ENCODE assay signal across 1 cellular context in the genomic region with DNA sequence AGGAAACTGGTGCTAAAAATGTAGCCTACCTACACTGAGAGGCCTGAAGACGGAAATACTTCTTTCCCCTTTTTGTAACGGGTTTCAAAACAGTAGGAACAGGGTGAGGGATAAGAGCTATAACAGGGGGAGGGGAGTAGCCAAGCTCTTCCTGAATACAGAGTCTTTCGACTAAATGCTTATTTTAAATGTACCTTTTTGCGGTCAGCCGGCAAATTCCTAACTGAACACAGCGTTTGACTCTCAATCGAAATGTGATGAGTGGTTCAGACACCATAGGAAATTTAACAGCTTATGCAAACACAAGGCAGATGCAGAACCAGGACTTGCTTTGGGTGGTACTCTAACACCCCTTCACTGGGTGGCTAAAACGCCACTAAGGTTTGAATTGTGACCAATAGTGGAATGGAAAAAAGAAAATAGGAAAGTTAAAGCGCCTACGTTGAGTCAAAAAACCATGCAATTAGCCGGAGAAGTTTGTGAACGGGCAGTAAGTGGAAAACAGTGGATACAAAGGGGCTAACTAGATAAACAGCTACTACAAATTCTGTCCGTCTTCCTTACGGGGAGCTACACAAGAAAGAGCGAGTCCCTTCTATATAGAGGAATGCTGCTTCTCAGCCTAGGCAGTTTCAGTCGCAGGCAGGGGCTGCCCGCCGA.
TF ChIP-seq lines count a peak whose summit lies in the region.

No MANE protein-coding gene starts in this region.

TF ChIP-seq in HEK293, 187 proteins besides CTCF, POLR2A, EP300 and RAD21 (continued from another document and continues in another):
- TF ChIP-seq, protein P1, sequence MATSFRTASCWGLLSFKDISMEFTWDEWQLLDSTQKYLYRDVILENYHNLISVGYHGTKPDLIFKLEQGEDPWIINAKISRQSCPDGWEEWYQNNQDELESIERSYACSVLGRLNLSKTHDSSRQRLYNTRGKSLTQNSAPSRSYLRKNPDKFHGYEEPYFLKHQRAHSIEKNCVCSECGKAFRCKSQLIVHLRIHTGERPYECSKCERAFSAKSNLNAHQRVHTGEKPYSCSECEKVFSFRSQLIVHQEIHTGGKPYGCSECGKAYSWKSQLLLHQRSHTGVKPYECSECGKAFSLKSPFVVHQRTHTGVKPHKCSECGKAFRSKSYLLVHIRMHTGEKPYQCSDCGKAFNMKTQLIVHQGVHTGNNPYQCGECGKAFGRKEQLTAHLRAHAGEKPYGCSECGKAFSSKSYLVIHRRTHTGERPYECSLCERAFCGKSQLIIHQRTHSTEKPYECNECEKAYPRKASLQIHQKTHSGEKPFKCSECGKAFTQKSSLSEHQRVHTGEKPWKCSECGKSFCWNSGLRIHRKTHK (tag by site-specific recombination; IDR thresholded peaks at IDR 0.05), result no peak
- TF ChIP-seq, protein P2, sequence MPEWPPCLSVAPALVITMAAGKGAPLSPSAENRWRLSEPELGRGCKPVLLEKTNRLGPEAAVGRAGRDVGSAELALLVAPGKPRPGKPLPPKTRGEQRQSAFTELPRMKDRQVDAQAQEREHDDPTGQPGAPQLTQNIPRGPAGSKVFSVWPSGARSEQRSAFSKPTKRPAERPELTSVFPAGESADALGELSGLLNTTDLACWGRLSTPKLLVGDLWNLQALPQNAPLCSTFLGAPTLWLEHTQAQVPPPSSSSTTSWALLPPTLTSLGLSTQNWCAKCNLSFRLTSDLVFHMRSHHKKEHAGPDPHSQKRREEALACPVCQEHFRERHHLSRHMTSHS (tag by site-specific recombination; IDR thresholded peaks at IDR 0.05), result no peak
- TF ChIP-seq ZNF585B (tag by site-specific recombination; IDR thresholded peaks at IDR 0.05) (no peak), ZNF658 (tag by site-specific recombination; IDR thresholded peaks at IDR 0.05) (no peak), MEIS1 (CRISPR knock-in tag; IDR thresholded peaks at IDR 0.05; ENCODE audit: borderline replicate concordance) (no peak), ZNF76 (tag by site-specific recombination; IDR thresholded peaks at IDR 0.05; ENCODE audit: borderline replicate concordance, low read depth) (no peak), ZNF266 (tag by site-specific recombination; IDR thresholded peaks at IDR 0.05; ENCODE audit: low read depth) (no peak), ZNF623 (tag by site-specific recombination; IDR thresholded peaks at IDR 0.05) (no peak), ZNF530 (tag by site-specific recombination; IDR thresholded peaks at IDR 0.05; ENCODE audit: low read depth) (no peak), OSR2 (tag by site-specific recombination; IDR thresholded peaks at IDR 0.05) (peak; percentile 60), ZSCAN4 (tag by site-specific recombination; IDR thresholded peaks at IDR 0.05) (no peak), TCF7L2 (IDR thresholded peaks at IDR 0.05; ENCODE audit: borderline replicate concordance, low read depth, low read length) (no peak), ZNF138 (tag by site-specific recombination; IDR thresholded peaks at IDR 0.05; ENCODE audit: borderline replicate concordance) (no peak), ELK4 (IDR thresholded peaks at IDR 0.05; ENCODE audit: borderline replicate concordance, low read depth, low read length) (no peak), BCL6B (tag by site-specific recombination; IDR thresholded peaks at IDR 0.05) (no peak), ZBTB8A (tag by site-specific recombination; IDR thresholded peaks at IDR 0.05) (no peak), SCRT2 (tag by site-specific recombination; IDR thresholded peaks at IDR 0.05) (no peak), ZNF274 (IDR thresholded peaks at IDR 0.05; ENCODE audit: low read length) (no peak), ZNF274 (tag by site-specific recombination; IDR thresholded peaks at IDR 0.05; ENCODE audit: borderline replicate concordance) (no peak), ZNF416 (tag by site-specific recombination; IDR thresholded peaks at IDR 0.05) (no peak), SALL2 (tag by site-specific recombination; IDR thresholded peaks at IDR 0.05; ENCODE audit: borderline replicate concordance) (no peak), ZBTB10 (tag by site-specific recombination; IDR thresholded peaks at IDR 0.05) (no peak), WT1 (tag by site-specific recombination; IDR thresholded peaks at IDR 0.05) (no peak; the same call in 1 of the 2 replicates), ZNF239 (tag by site-specific recombination; IDR thresholded peaks at IDR 0.05) (no peak), PRDM2 (tag by site-specific recombination; IDR thresholded peaks at IDR 0.05; ENCODE audit: borderline replicate concordance) (no peak), ZNF621 (tag by site-specific recombination; IDR thresholded peaks at IDR 0.05) (no peak), ZSCAN30 (tag by site-specific recombination; IDR thresholded peaks at IDR 0.05) (no peak)
- TF ChIP-seq, protein P3, sequence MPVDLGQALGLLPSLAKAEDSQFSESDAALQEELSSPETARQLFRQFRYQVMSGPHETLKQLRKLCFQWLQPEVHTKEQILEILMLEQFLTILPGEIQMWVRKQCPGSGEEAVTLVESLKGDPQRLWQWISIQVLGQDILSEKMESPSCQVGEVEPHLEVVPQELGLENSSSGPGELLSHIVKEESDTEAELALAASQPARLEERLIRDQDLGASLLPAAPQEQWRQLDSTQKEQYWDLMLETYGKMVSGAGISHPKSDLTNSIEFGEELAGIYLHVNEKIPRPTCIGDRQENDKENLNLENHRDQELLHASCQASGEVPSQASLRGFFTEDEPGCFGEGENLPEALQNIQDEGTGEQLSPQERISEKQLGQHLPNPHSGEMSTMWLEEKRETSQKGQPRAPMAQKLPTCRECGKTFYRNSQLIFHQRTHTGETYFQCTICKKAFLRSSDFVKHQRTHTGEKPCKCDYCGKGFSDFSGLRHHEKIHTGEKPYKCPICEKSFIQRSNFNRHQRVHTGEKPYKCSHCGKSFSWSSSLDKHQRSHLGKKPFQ (tag by site-specific recombination; IDR thresholded peaks at IDR 0.05), result no peak
- TF ChIP-seq, protein P4, sequence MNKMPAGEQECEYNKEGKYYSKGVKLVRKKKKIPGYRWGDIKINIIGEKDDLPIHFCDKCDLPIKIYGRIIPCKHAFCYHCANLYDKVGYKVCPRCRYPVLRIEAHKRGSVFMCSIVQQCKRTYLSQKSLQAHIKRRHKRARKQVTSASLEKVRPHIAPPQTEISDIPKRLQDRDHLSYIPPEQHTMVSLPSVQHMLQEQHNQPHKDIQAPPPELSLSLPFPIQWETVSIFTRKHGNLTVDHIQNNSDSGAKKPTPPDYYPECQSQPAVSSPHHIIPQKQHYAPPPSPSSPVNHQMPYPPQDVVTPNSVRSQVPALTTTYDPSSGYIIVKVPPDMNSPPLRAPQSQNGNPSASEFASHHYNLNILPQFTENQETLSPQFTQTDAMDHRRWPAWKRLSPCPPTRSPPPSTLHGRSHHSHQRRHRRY (tag by site-specific recombination; IDR thresholded peaks at IDR 0.05), result no peak
- TF ChIP-seq, protein P5, sequence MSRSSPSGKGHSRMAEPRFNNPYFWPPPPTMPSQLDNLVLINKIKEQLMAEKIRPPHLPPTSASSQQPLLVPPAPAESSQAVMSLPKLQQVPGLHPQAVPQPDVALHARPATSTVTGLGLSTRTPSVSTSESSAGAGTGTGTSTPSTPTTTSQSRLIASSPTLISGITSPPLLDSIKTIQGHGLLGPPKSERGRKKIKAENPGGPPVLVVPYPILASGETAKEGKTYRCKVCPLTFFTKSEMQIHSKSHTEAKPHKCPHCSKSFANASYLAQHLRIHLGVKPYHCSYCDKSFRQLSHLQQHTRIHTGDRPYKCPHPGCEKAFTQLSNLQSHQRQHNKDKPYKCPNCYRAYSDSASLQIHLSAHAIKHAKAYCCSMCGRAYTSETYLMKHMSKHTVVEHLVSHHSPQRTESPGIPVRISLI (tag by site-specific recombination; IDR thresholded peaks at IDR 0.05), result no peak
- TF ChIP-seq, protein P6, sequence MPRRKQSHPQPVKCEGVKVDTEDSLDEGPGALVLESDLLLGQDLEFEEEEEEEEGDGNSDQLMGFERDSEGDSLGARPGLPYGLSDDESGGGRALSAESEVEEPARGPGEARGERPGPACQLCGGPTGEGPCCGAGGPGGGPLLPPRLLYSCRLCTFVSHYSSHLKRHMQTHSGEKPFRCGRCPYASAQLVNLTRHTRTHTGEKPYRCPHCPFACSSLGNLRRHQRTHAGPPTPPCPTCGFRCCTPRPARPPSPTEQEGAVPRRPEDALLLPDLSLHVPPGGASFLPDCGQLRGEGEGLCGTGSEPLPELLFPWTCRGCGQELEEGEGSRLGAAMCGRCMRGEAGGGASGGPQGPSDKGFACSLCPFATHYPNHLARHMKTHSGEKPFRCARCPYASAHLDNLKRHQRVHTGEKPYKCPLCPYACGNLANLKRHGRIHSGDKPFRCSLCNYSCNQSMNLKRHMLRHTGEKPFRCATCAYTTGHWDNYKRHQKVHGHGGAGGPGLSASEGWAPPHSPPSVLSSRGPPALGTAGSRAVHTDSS (tag by site-specific recombination; IDR thresholded peaks at IDR 0.05), result 0 out of 2 replicates have a peak, but pooled peaks have one; percentile 17
